8 cellular contexts compared by ENCODE assay signal in genomic region chr15:100602064-100602821, GRCh38. TPM values are rescaled to one million over a fixed set of nuclear protein-coding genes. Genes with fewer than 3 reads are reported as not detected.
A peak's percentile ranks its signal among the peaks of the same experiment; 100 is the strongest.
DNase-seq lines count a peak whose midpoint lies in the region; ATAC-seq, FAIRE-seq and TF ChIP-seq lines count a peak whose summit lies in the region.

Gene ASB7 (plus strand): TSS chr15:100602589. CDS start chr15:100612217, 9,628 bp downstream.
A gene with protein sequence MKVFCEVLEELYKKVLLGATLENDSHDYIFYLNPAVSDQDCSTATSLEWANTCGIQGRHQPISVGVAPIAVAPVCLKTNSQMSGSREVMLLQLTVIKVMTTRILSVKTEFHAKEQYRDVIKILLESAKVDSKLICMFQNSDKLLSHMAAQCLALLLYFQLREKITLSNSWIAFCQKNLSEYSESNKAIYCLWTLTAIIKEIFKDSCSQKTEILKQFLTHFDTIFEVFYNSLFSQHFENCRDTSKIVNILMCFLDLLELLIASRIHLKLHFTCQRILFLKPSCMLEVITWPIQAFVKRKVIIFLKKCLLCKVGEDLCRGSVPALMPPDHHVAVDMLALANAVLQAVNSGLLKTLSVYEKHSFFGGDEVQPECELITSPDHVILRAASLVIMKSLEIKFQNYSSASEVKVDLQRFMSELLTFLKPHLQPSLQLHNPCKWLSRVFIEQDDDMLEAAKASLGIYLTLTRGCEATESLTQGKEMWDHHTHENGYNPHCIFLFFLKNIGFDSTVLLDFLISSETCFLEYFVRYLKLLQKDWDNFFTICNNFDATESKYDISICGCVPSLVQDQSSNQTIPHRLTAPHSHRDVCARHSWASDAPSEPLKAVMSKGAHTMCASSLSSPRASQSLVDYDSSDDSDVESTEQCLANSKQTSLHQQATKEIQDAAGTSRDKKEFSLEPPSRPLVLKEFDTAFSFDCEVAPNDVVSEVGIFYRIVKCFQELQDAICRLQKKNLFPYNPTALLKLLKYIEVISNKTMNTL (minus strand): TSS chr15:100602184. CDS start chr15:100580842, 21,342 bp downstream.

- no peaks in the 10 kb centered on the region for H3F3A ChIP-seq in OCI-LY1 (ENCODE audit: insufficient read depth, low read length)

- under 1% methylated on average over 50 of the region's 51 CpGs for WGBS in HUES64
- 0% methylated on average over 26 to 31 of the region's 51 CpGs for WGBS in mesodermal cell (ENCODE audit: insufficient coverage in 2 of 2), 2 experiments

- intact Hi-C loops in Calu3 (cut with micrococcal nuclease; ENCODE audit: unreplicated experiment): no loop called here

- H3K9ac ChIP-seq in HUES64 (ENCODE audit: low read depth, low read length) (peak within 1 kb of the TSS; percentile 67), OCI-LY1 (ENCODE audit: low read length) (peak within 1 kb of the TSS; percentile 89)

- no peaks in the 10 kb centered on the region for H3K9me2 ChIP-seq in OCI-LY1 (ENCODE audit: low read depth, low read length)

- H3K27ac ChIP-seq in HUES64 (ENCODE audit: low read depth, low read length) (peak within 1 kb of the TSS; percentile 69), OCI-LY1 (ENCODE audit: low read depth, low read length, poor library complexity, severe bottlenecking) (peak within 1 kb of the TSS; percentile 60), mesodermal cell (ENCODE audit: low read depth, low read length, severe bottlenecking) (peak within 1 kb of the TSS; percentile 37)

- H2AFZ ChIP-seq in OCI-LY1 (ENCODE audit: low read length): peak within 1 kb of the TSS; percentile 72; the same call in 1 of the 2 replicates

- H3K27ac Mint-ChIP-seq in Calu3 (ENCODE audit: unreplicated experiment): peak within 1 kb of the TSS; percentile 93

- peaks cover 39% of the 10 kb centered on the region for H3K4me1 Mint-ChIP-seq in Calu3 (ENCODE audit: low read depth, unreplicated experiment)

- peaks cover 52% of the 10 kb centered on the region for H3K79me2 ChIP-seq in OCI-LY1 (ENCODE audit: insufficient read depth, low read length)

- H3K9me3 Mint-ChIP-seq in Calu3 (ENCODE audit: low read depth, unreplicated experiment): no peaks in the 10 kb centered on the region

- ATAC-seq in GM21447 (IDR thresholded peaks at IDR 0.05; ENCODE audit: unreplicated experiment): peak; percentile 84

- no peak within 1 kb of the TSS for H3K4me3 Mint-ChIP-seq in Calu3 (ENCODE audit: low read depth, unreplicated experiment)

- no peak for TF ChIP-seq CTCF in Calu3 (IDR thresholded peaks at IDR 0.05; ENCODE audit: unreplicated experiment)
- TF ChIP-seq CTCF in OCI-LY1 (IDR thresholded peaks at IDR 0.05; ENCODE audit: low read length): no peak

- H4K20me1 ChIP-seq in OCI-LY1 (ENCODE audit: insufficient read depth, low read length): no peaks in the 10 kb centered on the region

- H3K27me3 ChIP-seq in HUES64 (ENCODE audit: insufficient read depth, low read length) (no peaks in the 10 kb centered on the region), OCI-LY1 (ENCODE audit: insufficient read depth, low read length) (no peaks in the 10 kb centered on the region)

- H3K4me1 ChIP-seq in HUES64 (ENCODE audit: insufficient read depth, low read length): peaks cover 10% of the 10 kb centered on the region
- peaks cover 41% of the 10 kb centered on the region for H3K4me1 ChIP-seq in OCI-LY1 (ENCODE audit: insufficient read depth, low read length, severe bottlenecking)
- H3K4me1 ChIP-seq in mesodermal cell (ENCODE audit: control insufficient read depth, insufficient read depth, low read length, poor library complexity, severe bottlenecking): peaks cover 7% of the 10 kb centered on the region

- H3K36me3 Mint-ChIP-seq in Calu3 (ENCODE audit: insufficient read depth, unreplicated experiment): peaks cover 15% of the 10 kb centered on the region

- CTCF ChIA-PET in Calu3 (lab: Charles Lee): interaction anchor here (0.7 to 1.4 kb wide), 7 partner anchors 30 to 405 kb away, joined by 3 to 5 read pairs (median 4); no protein-coding TSS in a partner anchor

- FAIRE-seq in endometrium (lab: Jason Lieb, UNC): peak; percentile 99

- H3K4me3 ChIP-seq in HUES64 (ENCODE audit: low read length) (peak within 1 kb of the TSS; percentile 77), OCI-LY1 (ENCODE audit: low read depth, low read length, poor library complexity, severe bottlenecking) (peak within 1 kb of the TSS; percentile 94), mesodermal cell (ENCODE audit: extremely low read depth, insufficient read depth, low read length, poor library complexity, severe bottlenecking) (peak within 1 kb of the TSS; percentile 83)

- H3K27me3 Mint-ChIP-seq in Calu3 (ENCODE audit: unreplicated experiment): no peaks in the 10 kb centered on the region

- peak; percentile 100 for DNase-seq in Calu3
- DNase-seq in activated CD8-positive, alpha-beta memory T cell treated with anti-CD3 and anti-CD28 coated beads, Interleukin-2, amount 50 U/mL, for 4 hours: peak; percentile 99
- DNase-seq in stimulated activated CD8-positive, alpha-beta memory T cell treated with anti-CD3 and anti-CD28 coated beads, Interleukin-15, amount 100 ng/mL, for 4 hours (ENCODE audit: low read depth in 2 of 2): peak; percentile 98 to 100

- BruUV-seq in Calu3 (replicated peaks; lab: Mats Ljungman, UMichigan): no TSS peak

- H3K36me3 ChIP-seq in HUES64 (ENCODE audit: insufficient read depth, low read length) (peaks cover 20% of the 10 kb centered on the region), OCI-LY1 (ENCODE audit: insufficient read depth, low read length) (peaks cover 10% of the 10 kb centered on the region; the same call in 1 of the 2 replicates), mesodermal cell (ENCODE audit: control insufficient read depth, insufficient read depth, low read length) (peaks cover 14% of the 10 kb centered on the region)

- no peaks in the 10 kb centered on the region for H3K9me3 ChIP-seq in HUES64 (ENCODE audit: insufficient read depth, low read depth, low read length)
- no peaks in the 10 kb centered on the region for H3K9me3 ChIP-seq in OCI-LY1 (ENCODE audit: low read length)
- H3K9me3 ChIP-seq in mesodermal cell (ENCODE audit: control insufficient read depth, low read length): no peaks in the 10 kb centered on the region

- H3K4me2 ChIP-seq in OCI-LY1 (ENCODE audit: low read length): peak within 1 kb of the TSS; percentile 97

RNA-seq across cellular contexts. Expression of gene ASB7, which starts in this region (rescaled TPM):
- 19.4 and 23.0 TPM in 2 replicates for total RNA-seq in Calu3 (2022)
- polyA plus RNA-seq in HUES64 (2013, experiment 1 of 2): 6.9 TPM
- 6.3 TPM for polyA plus RNA-seq in HUES64 (2013, experiment 2 of 2)
- polyA plus RNA-seq in mesodermal cell (2013, experiment 1 of 2): 10.2 TPM
- 9.7 TPM for polyA plus RNA-seq in mesodermal cell (2013, experiment 2 of 2)

RNA-seq across cellular contexts. Expression of the second gene that starts in this region (rescaled TPM):
- total RNA-seq in Calu3 (2022): 25.0 and 25.2 TPM in 2 replicates
- polyA plus RNA-seq in HUES64 (2013, experiment 1 of 2): 9.2 TPM
- polyA plus RNA-seq in HUES64 (2013, experiment 2 of 2): 9.5 TPM
- polyA plus RNA-seq in mesodermal cell (2013, experiment 1 of 2): 11.9 TPM
- 12.3 TPM for polyA plus RNA-seq in mesodermal cell (2013, experiment 2 of 2)

Comparison
In these comparisons a context has a peak if more than half of its experiments do, and no peak if none do; other contexts are left out.
1. Peak in every context shown above with its lines: DNase-seq, ATAC-seq, H3K4me3 ChIP-seq and H3K27ac ChIP-seq.